ENCODE assay signal across 8 cellular contexts in genomic region chr1:173714759-173715537, GRCh38. TPM values are rescaled to one million over a fixed set of nuclear protein-coding genes. Genes with fewer than 3 reads are reported as not detected.
A peak's percentile ranks its signal among the peaks of the same experiment; 100 is the strongest.
DNase-seq lines count a peak whose midpoint lies in the region; ATAC-seq and TF ChIP-seq lines count a peak whose summit lies in the region.

KLHL20 (plus strand) TSS chr1:173714981; CDS start chr1:173716044, 1,063 bp downstream.

- TF ChIP-seq CTCF in CD4-positive, alpha-beta T cell (IDR thresholded peaks at IDR 0.05), result no peak
- no peak for TF ChIP-seq CTCF in lower leg skin (IDR thresholded peaks at IDR 0.05)

- intact Hi-C loops in CD4-positive, alpha-beta T cell (cut with DNase I, micrococcal nuclease), result loop anchor here (1.0 to 10.0 kb wide), 14 partner anchors 110 to 1290 kb away; partner anchors contain the start of genes CENPL (in 2 of the 2), DARS2 (in 2 of the 2), ZBTB37 (in 2 of the 2) and GAS5 (in 1 of the 2)
- intact Hi-C loops in activated CD4-positive, alpha-beta memory T cell treated with anti-CD3 and anti-CD28 coated beads for 36 hours (cut with micrococcal nuclease), result loop anchor here (1.0 to 2.0 kb wide), 6 partner anchors 56 to 308 kb away; partner anchors contain the start of genes CENPL, DARS2, PRDX6 and RC3H1
- intact Hi-C loops in lower leg skin (cut with DNase I; ENCODE audit: low total_unique reads), result no loop called here

- DNase-seq in CD4-positive, alpha-beta T cell, result peak; percentile 70 to 85 (median 78)
- peak; percentile 87 for DNase-seq in NCI-H82 treated with DMSO at 0.1 percent for 48 hours (lab: John Stamatoyannopoulos, UW; ENCODE audit: unreplicated experiment)
- DNase-seq in activated CD4-positive, alpha-beta memory T cell treated with anti-CD3 and anti-CD28 coated beads for 36 hours, result peak; percentile 92
- DNase-seq in ecto neural progenitor cell (ENCODE audit: low spot score), result peak; percentile 86
- DNase-seq in lower leg skin (ENCODE audit: low spot score in 2 of 2), result peak; percentile 73 to 95
- DNase-seq in stimulated activated CD4-positive, alpha-beta T cell treated with anti-CD3 and anti-CD28 coated beads, Interleukin-4, amount 100 ng/mL, for 48 hours (ENCODE audit: low read depth in 2 of 2), result peak; percentile 66 to 78

- WGBS in lower leg skin, 2 donors, result 0 to 1% methylated on average over 40 to 43 of the region's 43 CpGs

- peak within 1 kb of the TSS; percentile 85 for H3K4me3 ChIP-seq in lower leg skin (ENCODE audit: low read depth, poor library complexity, severe bottlenecking)

- CTCF ChIA-PET in CD4-positive, alpha-beta T cell (lab: Charles Lee), result interaction anchor here (1.0 to 1.8 kb wide), 5 partner anchors 72 to 1315 kb away, joined by 3 to 8 read pairs (median 3); partner anchors contain the start of genes CENPL and DARS2
- CTCF ChIA-PET in activated CD4-positive, alpha-beta memory T cell treated with anti-CD3 and anti-CD28 coated beads for 36 hours (lab: Charles Lee), result interaction anchor here (0.9 to 3.1 kb wide), 4 partner anchors 18 to 284 kb away, joined by 3 to 22 read pairs (median 8); partner anchors contain the start of genes DARS2 and PRDX6

- no peaks in the 10 kb centered on the region for H3K9me3 Mint-ChIP-seq in CD4-positive, alpha-beta T cell
- H3K9me3 Mint-ChIP-seq in activated CD4-positive, alpha-beta memory T cell treated with anti-CD3 and anti-CD28 coated beads for 36 hours, result no peaks in the 10 kb centered on the region

- peaks cover 36% of the 10 kb centered on the region for H3K4me1 Mint-ChIP-seq in CD4-positive, alpha-beta T cell (ENCODE audit: low read depth)
- H3K4me1 Mint-ChIP-seq in activated CD4-positive, alpha-beta memory T cell treated with anti-CD3 and anti-CD28 coated beads for 36 hours (ENCODE audit: low read depth), result peaks cover 31% of the 10 kb centered on the region

- POLR2A ChIA-PET in CD4-positive, alpha-beta T cell (lab: Charles Lee), result interaction anchor here (0.7 to 3.6 kb wide), 16 partner anchors 9 to 1973 kb away, joined by 3 to 36 read pairs (median 4); partner anchors contain the start of genes CENPL, DARS2, GAS5 and METTL13
- POLR2A ChIA-PET in activated CD4-positive, alpha-beta memory T cell treated with anti-CD3 and anti-CD28 coated beads for 36 hours (lab: Charles Lee), result interaction anchor here (0.5 to 3.2 kb wide), 9 partner anchors 33 to 438 kb away, joined by 3 to 19 read pairs (median 5); partner anchors contain the start of genes CENPL, DARS2, PRDX6 and ZBTB37

- peak within 1 kb of the TSS; percentile 73 for H3K27ac ChIP-seq in CD4-positive, alpha-beta T cell (ENCODE audit: low read depth, low read length)

- peak; percentile 97 for ATAC-seq in CD4-positive, alpha-beta T cell (ENCODE audit: poor library complexity)
- ATAC-seq in GM19438 (IDR thresholded peaks at IDR 0.05; ENCODE audit: low read depth, unreplicated experiment) (peak; percentile 98), HG03575 (IDR thresholded peaks at IDR 0.05; ENCODE audit: extremely low read depth, insufficient number of reproducible peaks, low FRiP score, unreplicated experiment) (peak; percentile 62)

- H3K27ac Mint-ChIP-seq in CD4-positive, alpha-beta T cell, result peak within 1 kb of the TSS; percentile 91
- H3K27ac Mint-ChIP-seq in activated CD4-positive, alpha-beta memory T cell treated with anti-CD3 and anti-CD28 coated beads for 36 hours, result peak within 1 kb of the TSS; percentile 92

- H3K36me3 Mint-ChIP-seq in CD4-positive, alpha-beta T cell (ENCODE audit: low read depth), result peaks cover 27% of the 10 kb centered on the region
- H3K36me3 Mint-ChIP-seq in activated CD4-positive, alpha-beta memory T cell treated with anti-CD3 and anti-CD28 coated beads for 36 hours, result peaks cover 1% of the 10 kb centered on the region

- peaks cover 19% of the 10 kb centered on the region for H3K27me3 ChIP-seq in CD4-positive, alpha-beta T cell (ENCODE audit: control insufficient read depth, insufficient read depth, low read length)

- peaks cover 18% of the 10 kb centered on the region for H3K27me3 Mint-ChIP-seq in CD4-positive, alpha-beta T cell
- H3K27me3 Mint-ChIP-seq in activated CD4-positive, alpha-beta memory T cell treated with anti-CD3 and anti-CD28 coated beads for 36 hours, result peaks cover 14% of the 10 kb centered on the region

- no peak for TF ChIP-seq POLR2A in lower leg skin (IDR thresholded peaks at IDR 0.05)

- peak within 1 kb of the TSS; percentile 97 for H3K4me3 Mint-ChIP-seq in CD4-positive, alpha-beta T cell
- H3K4me3 Mint-ChIP-seq in activated CD4-positive, alpha-beta memory T cell treated with anti-CD3 and anti-CD28 coated beads for 36 hours, result peak within 1 kb of the TSS; percentile 96

- no peaks in the 10 kb centered on the region for H3K9me3 ChIP-seq in CD4-positive, alpha-beta T cell (ENCODE audit: control insufficient read depth, low read length)

RNA-seq across cellular contexts. Expression of gene KLHL20, which starts in this region (rescaled TPM):
- total RNA-seq in CD4-positive, alpha-beta T cell, result 10 to 100 TPM; 29.4 to 30.4 TPM
- total RNA-seq in activated CD4-positive, alpha-beta memory T cell treated with anti-CD3 and anti-CD28 coated beads for 36 hours, result 10 to 100 TPM; 12.9 to 14.9 TPM
- total RNA-seq in lower leg skin, result 10 to 100 TPM; 18.2 to 31.6 (median 19.9) TPM

Comparison
In these comparisons a context has a peak if more than half of its experiments do, and no peak if none do; other contexts are left out.
1. Peak in every context shown above with its lines: DNase-seq, ATAC-seq, H3K4me3 ChIP-seq and H3K27ac ChIP-seq.